In the genomic region with DNA sequence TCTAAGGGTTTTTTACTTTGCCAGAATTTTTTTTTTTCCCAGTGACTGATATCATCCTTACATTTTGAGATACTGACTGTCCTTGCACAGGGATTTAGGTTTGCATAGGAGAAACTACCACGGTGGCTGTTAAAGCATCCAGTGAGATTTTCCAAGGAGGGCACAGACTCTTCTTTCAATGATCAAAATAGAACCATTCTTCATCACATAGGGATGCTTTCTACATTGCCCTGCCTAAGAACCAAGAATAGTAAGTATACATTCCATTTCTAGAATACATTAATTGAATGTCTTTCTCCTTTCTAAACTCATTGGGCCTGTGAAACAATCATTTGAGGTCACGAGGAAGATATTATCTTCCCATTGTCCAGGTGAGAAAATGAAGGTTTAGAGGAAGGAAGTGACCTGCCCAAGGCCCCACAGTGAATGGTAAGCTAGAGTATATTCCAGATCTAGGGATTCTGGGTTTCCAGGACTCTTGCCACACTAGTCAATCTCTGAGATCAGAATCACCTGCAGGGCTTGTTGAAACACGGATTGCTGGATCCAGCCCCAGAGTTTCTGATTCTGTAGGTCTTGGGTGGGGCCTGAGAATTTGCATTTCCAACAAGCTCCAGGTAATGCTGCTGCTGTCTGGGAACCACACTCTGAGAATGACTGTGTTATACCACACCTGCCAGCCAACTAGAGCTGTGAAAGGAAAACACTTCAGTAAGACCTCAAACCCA, we compare ENCODE assay signal across 10 cellular contexts. TPM values are rescaled to one million over a fixed set of nuclear protein-coding genes. Genes with fewer than 3 reads are reported as not detected.
DNase-seq lines count a peak whose midpoint lies in the region; ATAC-seq and TF ChIP-seq lines count a peak whose summit lies in the region.
"Had no signal": no experiment of that assay in that cellular context is flagged by ENCODE, and none has a peak within 500 bp of the region (broad histone marks: within the 10 kb centered on the region; RNA-seq: fewer than 3 reads in every experiment).

No MANE protein-coding gene starts in this region.

- H3K27ac Mint-ChIP-seq in activated naive CD4-positive, alpha-beta T cell treated with anti-CD3 and anti-CD28 coated beads, Interleukin-2, amount 10 ng/mL, durations not matched to agents 7 days and 5 days, result no peak overlapping the region

- H3K4me3 ChIP-seq in HUES6 (ENCODE audit: low read depth, low read length) (no peak overlapping the region), esophagus squamous epithelium (no peak overlapping the region)

- peaks cover 15% of the 10 kb centered on the region for H3K4me1 Mint-ChIP-seq in activated naive CD4-positive, alpha-beta T cell treated with anti-CD3 and anti-CD28 coated beads, Interleukin-2, amount 10 ng/mL, durations not matched to agents 7 days and 5 days

- no peaks in the 10 kb centered on the region for H3K27me3 ChIP-seq in HUES6 (ENCODE audit: control insufficient read depth, insufficient read depth, low read length)
- H3K27me3 ChIP-seq in esophagus squamous epithelium, result no peaks in the 10 kb centered on the region

- ATAC-seq in GM18502 (IDR thresholded peaks at IDR 0.05; ENCODE audit: poor library complexity, unreplicated experiment), result peak; percentile 5
- peak; percentile 11 for ATAC-seq in GM21717 (IDR thresholded peaks at IDR 0.05; ENCODE audit: unreplicated experiment)
- ATAC-seq in HG03521 (IDR thresholded peaks at IDR 0.05; ENCODE audit: unreplicated experiment), result no peak

- 22 to 51% methylated on average over 3 of the region's 3 CpGs for WGBS in esophagus squamous epithelium, 2 donors

- H3K27ac ChIP-seq in HUES6 (ENCODE audit: low read depth, low read length) (no peak overlapping the region; the same call in 1 of the 2 replicates), esophagus squamous epithelium (peak overlapping the region; percentile 80 to 91 (median 88))

- no peaks in the 10 kb centered on the region for H3K9me3 Mint-ChIP-seq in activated naive CD4-positive, alpha-beta T cell treated with anti-CD3 and anti-CD28 coated beads, Interleukin-2, amount 10 ng/mL, durations not matched to agents 7 days and 5 days

- DNase-seq in esophagus squamous epithelium (lab: John Stamatoyannopoulos, UW) (no peak), A172 (ENCODE audit: low spot score) (no peak)
- no peak for DNase-seq in activated naive CD4-positive, alpha-beta T cell treated with Interleukin-2 at 50 U/mL for 16 hours
- DNase-seq in activated naive CD4-positive, alpha-beta T cell treated with anti-CD3 and anti-CD28 coated beads, Interleukin-2, amount 10 ng/mL, durations not matched to agents 7 days and 5 days, result no peak
- DNase-seq: left cardiac atrium, NCI-H524 had no signal

- peaks cover 3% of the 10 kb centered on the region for H3K27me3 Mint-ChIP-seq in activated naive CD4-positive, alpha-beta T cell treated with anti-CD3 and anti-CD28 coated beads, Interleukin-2, amount 10 ng/mL, durations not matched to agents 7 days and 5 days

- no peak for TF ChIP-seq POLR2A in esophagus squamous epithelium (IDR thresholded peaks at IDR 0.05)

- no peak overlapping the region for H3K4me3 Mint-ChIP-seq in activated naive CD4-positive, alpha-beta T cell treated with anti-CD3 and anti-CD28 coated beads, Interleukin-2, amount 10 ng/mL, durations not matched to agents 7 days and 5 days

- intact Hi-C loops in esophagus squamous epithelium (cut with DNase I), result no loop called here

- TF ChIP-seq CTCF in esophagus squamous epithelium (IDR thresholded peaks at IDR 0.05), result no peak

- H3K36me3 ChIP-seq in HUES6 (ENCODE audit: control insufficient read depth, insufficient read depth, low read length), result no peaks in the 10 kb centered on the region
- H3K36me3 ChIP-seq in esophagus squamous epithelium, result no peaks in the 10 kb centered on the region

- H3K9ac ChIP-seq in HUES6 (ENCODE audit: low read length), result peak overlapping the region; percentile 29

- CTCF ChIA-PET in activated naive CD4-positive, alpha-beta T cell treated with anti-CD3 and anti-CD28 coated beads, Interleukin-2, amount 10 ng/mL, durations not matched to agents 7 days and 5 days (lab: Charles Lee), result interaction anchor here (1.1 kb wide), 2 partner anchors 159 to 195 kb away, joined by 3 read pairs; no protein-coding TSS in a partner anchor

- H3K4me1 ChIP-seq in HUES6 (ENCODE audit: control insufficient read depth, insufficient read depth, low read length), result peaks cover 45% of the 10 kb centered on the region
- H3K4me1 ChIP-seq in esophagus squamous epithelium, result peaks cover 3 to 68% (median 11%) of the 10 kb centered on the region in 3 donors

- H3K36me3 Mint-ChIP-seq in activated naive CD4-positive, alpha-beta T cell treated with anti-CD3 and anti-CD28 coated beads, Interleukin-2, amount 10 ng/mL, durations not matched to agents 7 days and 5 days, result no peaks in the 10 kb centered on the region

- H3K9me3 ChIP-seq in HUES6 (ENCODE audit: control insufficient read depth, insufficient read depth, low read depth, low read length) (no peaks in the 10 kb centered on the region), esophagus squamous epithelium (no peaks in the 10 kb centered on the region)

RNA-seq across cellular contexts. Expression of a gene that starts 17.7 kb away (rescaled TPM):
- total RNA-seq in esophagus squamous epithelium, result 10 to 100 TPM; 41.2 to 83.1 (median 60.5) TPM
- 34.1 and 72.2 TPM in 2 replicates for total RNA-seq in A172 (2014; rRNA removed; shearing (Covaris generic))
